Comparison of ENCODE assay signal across 8 cellular contexts in the genomic region with DNA sequence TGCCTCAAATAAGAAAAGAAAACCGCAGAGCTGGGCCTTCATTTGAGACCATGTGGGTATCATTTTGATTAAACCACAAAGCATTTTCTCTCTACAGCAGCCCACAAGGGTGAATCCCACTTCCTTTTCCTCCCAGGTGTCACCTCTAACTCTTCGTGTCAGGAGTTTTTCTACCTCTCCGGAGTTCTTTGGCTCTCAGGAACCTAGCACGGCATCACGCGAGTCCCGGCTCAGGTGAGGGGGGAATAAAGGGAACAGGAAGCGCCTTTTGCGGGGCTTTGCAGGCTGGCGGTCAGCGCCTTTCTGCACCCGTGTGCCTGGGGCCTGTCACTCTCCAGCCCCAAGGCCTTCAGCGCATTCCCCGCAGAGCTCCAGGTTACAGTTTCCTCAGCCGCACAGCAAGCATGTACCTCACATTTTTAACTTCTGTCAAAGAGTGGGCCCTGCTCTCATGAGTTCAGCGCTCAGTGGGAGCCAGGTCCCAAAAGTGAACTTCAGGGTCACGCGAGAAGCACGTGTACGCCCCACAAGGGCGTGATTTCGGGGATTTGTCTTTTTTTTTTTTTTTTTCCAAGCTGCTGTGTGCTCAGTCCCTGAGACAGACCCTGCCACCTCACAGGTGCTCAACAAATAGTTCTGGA. TPM values are rescaled to one million over a fixed set of nuclear protein-coding genes. Genes with fewer than 3 reads are reported as not detected.
DNase-seq lines count a peak whose midpoint lies in the region; ATAC-seq and TF ChIP-seq lines count a peak whose summit lies in the region.

No MANE protein-coding gene starts in this region.

- H3K4me3 ChIP-seq in fibroblast of lung (replicated peaks in 1 of 4; ENCODE audit: control extremely low read depth in 1 of 4, insufficient read depth in 1 of 4, low read depth in 3 of 4, low read length in 4 of 4): peak overlapping the region; percentile 67 to 83 (median 68)
- peak overlapping the region; percentile 57 to 69 for H3K4me3 ChIP-seq in tibial artery

- H3K79me2 ChIP-seq in fibroblast of lung (ENCODE audit: control insufficient read depth, insufficient read depth, low read length): no peaks in the 10 kb centered on the region

- H3K9ac ChIP-seq in fibroblast of lung (ENCODE audit: insufficient read depth, low read length): peak overlapping the region; percentile 56

- H3K4me2 ChIP-seq in fibroblast of lung (ENCODE audit: extremely low read depth, insufficient read depth, low read length): peak overlapping the region; percentile 99

- peaks cover 38% of the 10 kb centered on the region for H3K4me1 Mint-ChIP-seq in nephron

- peak overlapping the region; percentile 34 for H3K27ac ChIP-seq in fibroblast of lung (ENCODE audit: insufficient read depth, low read length)
- peak overlapping the region; percentile 89 to 91 for H3K27ac ChIP-seq in tibial artery

- H3K4me3 Mint-ChIP-seq in nephron: peak overlapping the region; percentile 89 to 93 (median 92)

- H3K9me3 Mint-ChIP-seq in nephron: no peaks in the 10 kb centered on the region

- no peaks in the 10 kb centered on the region for H3K36me3 ChIP-seq in fibroblast of lung (ENCODE audit: control insufficient read depth, insufficient read depth, low read length)
- H3K36me3 ChIP-seq in tibial artery: no peaks in the 10 kb centered on the region

- peak overlapping the region; percentile 90 to 95 (median 93) for H3K27ac Mint-ChIP-seq in nephron

- intact Hi-C loops in tibial artery (cut with DNase I; ENCODE audit: low total_unique reads): no loop called here

- H3K9me3 ChIP-seq in fibroblast of lung (ENCODE audit: control insufficient read depth, insufficient read depth, low read depth, low read length) (no peaks in the 10 kb centered on the region), tibial artery (no peaks in the 10 kb centered on the region)

- no peaks in the 10 kb centered on the region for H3K36me3 Mint-ChIP-seq in nephron (ENCODE audit: low read depth)

- H3K27me3 ChIP-seq in fibroblast of lung (ENCODE audit: control insufficient read depth, insufficient read depth, low read length) (peaks cover 3% of the 10 kb centered on the region), tibial artery (no peaks in the 10 kb centered on the region)

- peaks cover 3% of the 10 kb centered on the region for H3K27me3 Mint-ChIP-seq in nephron (ENCODE audit: low read depth)

- DNase-seq in NCI-H146 treated with DMSO at 0.1 percent for 48 hours (lab: John Stamatoyannopoulos, UW; ENCODE audit: unreplicated experiment) (peak; percentile 41), fibroblast of lung (ENCODE audit: low read depth in 2 of 2) (peak in 1 of 2 donors; percentile 33), tibial artery (no peak), NCI-H345 (lab: John Stamatoyannopoulos, UW) (no peak)
- DNase-seq in activated CD8-positive, alpha-beta memory T cell treated with anti-CD3 and anti-CD28 coated beads, Interleukin-2, amount 50 U/mL, for 24 hours (ENCODE audit: extremely low read depth): peak; percentile 7

- ATAC-seq in GM18511 (IDR thresholded peaks at IDR 0.05; ENCODE audit: unreplicated experiment) (peak; percentile 47), HG02623 (IDR thresholded peaks at IDR 0.05; ENCODE audit: unreplicated experiment) (peak; percentile 18)

- H2AFZ ChIP-seq in fibroblast of lung (ENCODE audit: low read length): peak overlapping the region; percentile 88

- H3K4me1 ChIP-seq in fibroblast of lung (ENCODE audit: control insufficient read depth, extremely low read depth, insufficient read depth, low read length) (peaks cover 13% of the 10 kb centered on the region), tibial artery (peaks cover 0 to 23% (median 12%) of the 10 kb centered on the region in 4 donors)

- TF ChIP-seq CTCF in fibroblast of lung (conservative IDR thresholded peaks at IDR 0.05 in 1 of 2, IDR thresholded peaks at IDR 0.05 in 1 of 2; ENCODE audit: low read depth in 1 of 2, low read length in 2 of 2): no peak
- no peak for TF ChIP-seq CTCF in nephron (IDR thresholded peaks at IDR 0.05; ENCODE audit: unreplicated experiment in 3 of 3)
- TF ChIP-seq CTCF in tibial artery (IDR thresholded peaks at IDR 0.05): no peak

- no peaks in the 10 kb centered on the region for H4K20me1 ChIP-seq in fibroblast of lung (ENCODE audit: control insufficient read depth, extremely low read depth, insufficient read depth, low read length)

RNA-seq across cellular contexts. Expression of gene PRPF40B, which starts 0.7 kb away (rescaled TPM):
- total RNA-seq in fibroblast of lung: 9.2 and 11.7 TPM in 2 replicates
- polyA plus RNA-seq in fibroblast of lung: 6.4 TPM in 2 replicates
- 5.6 and 7.3 TPM in 2 replicates for polyA plus RNA-seq in fibroblast of lung (2012)
- 6.3 and 8.3 TPM in 2 replicates for polyA minus RNA-seq in fibroblast of lung (ENCODE audit: low replicate concordance)

RNA-seq across cellular contexts. Expression of gene FAM186B, which starts 17.2 kb away (rescaled TPM):
- total RNA-seq in fibroblast of lung: 0.33 and 0.51 TPM in 2 replicates
- polyA plus RNA-seq in fibroblast of lung: 0.10 and 0.11 TPM in 2 replicates
- polyA plus RNA-seq in fibroblast of lung (2012): 0.06 and 0.19 TPM in 2 replicates
- polyA minus RNA-seq in fibroblast of lung (ENCODE audit: low replicate concordance): not detected in 2 replicates

RNA-seq across cellular contexts. Expression of gene MCRS1, which starts 54.7 kb away (rescaled TPM):
- total RNA-seq in fibroblast of lung: 37.5 and 52.2 TPM in 2 replicates
- 51.1 and 55.4 TPM in 2 replicates for polyA plus RNA-seq in fibroblast of lung
- 43.0 and 57.5 TPM in 2 replicates for polyA plus RNA-seq in fibroblast of lung (2012)
- 103 and 119 TPM in 2 replicates for polyA minus RNA-seq in fibroblast of lung (ENCODE audit: low replicate concordance)

Comparison
In these comparisons a context has a peak if more than half of its experiments do, and no peak if none do; other contexts are left out.
1. DNase-seq: peak in NCI-H146 treated with DMSO at 0.1 percent for 48 hours (single experiment) and activated CD8-positive, alpha-beta memory T cell treated with anti-CD3 and anti-CD28 coated beads, Interleukin-2, amount 50 U/mL, for 24 hours (single experiment); none in tibial artery (0 of 2) and NCI-H345 (single experiment).